In genomic region chr12:57390174-57390573, GRCh38 we compare ENCODE assay signal across 1 cellular context.
TF ChIP-seq lines count a peak whose summit lies in the region.

No MANE protein-coding gene starts in this region.

TF ChIP-seq in endothelial cell of umbilical vein, 7 proteins besides CTCF, POLR2A, EP300 and RAD21 (continued from another document):
- no peak for TF ChIP-seq MYC (IDR thresholded peaks at IDR 0.05; ENCODE audit: low read depth, low read length)
